Comparison of ENCODE assay signal across 18 cellular contexts in genomic region chr5:36495638-36496010, GRCh38.
"Had no signal": no experiment of that assay in that cellular context is flagged by ENCODE, and none has a peak within 500 bp of the region (broad histone marks: within the 10 kb centered on the region; RNA-seq: fewer than 3 reads in every experiment).

No MANE protein-coding gene starts in this region.

- ATAC-seq: activated CD8-positive, alpha-beta memory T cell treated with anti-CD3 and anti-CD28 coated beads, Interleukin-2, amount 10 ng/mL, durations not matched to agents 7 days and 5 days; activated T-cell treated with anti-CD3 and anti-CD28 coated beads, Interleukin-2, amount 50 U/mL, for 4 hours; left colon had no signal

- H3K4me3 Mint-ChIP-seq: activated CD8-positive, alpha-beta memory T cell treated with anti-CD3 and anti-CD28 coated beads, Interleukin-2, amount 10 ng/mL, durations not matched to agents 7 days and 5 days; activated naive CD8-positive, alpha-beta T cell treated with anti-CD3 and anti-CD28 coated beads for 36 hours; activated T-cell treated with anti-CD3 and anti-CD28 coated beads, Interleukin-2, amount 50 U/mL, for 4 hours; dendritic cell treated with granulocyte-macrophage colony-stimulating factor and Interleukin-4, amounts not matched to agents 40 ng/mL and 50 ng/mL, for 4 days; immature natural killer cell; nephron progenitor cell; stimulated activated naive CD8-positive, alpha-beta T cell treated with anti-CD3 and anti-CD28 coated beads, Interleukin-15, Interleukin-2, amounts not matched to agents 100 ng/mL and 50 ng/mL, for 24 hours; T-helper 2 cell treated with Interferon-gamma antibody and Interleukin-4, amounts not matched to agents 5 μg/mL and 100 μg/mL, for 36 hours had no signal

- H3K4me1 ChIP-seq: ascending aorta, testis had no signal

- DNase-seq: activated CD4-positive, alpha-beta T cell treated with anti-CD3 and anti-CD28 coated beads for 1 hour; activated CD4-positive, alpha-beta T cell treated with anti-CD3 and anti-CD28 coated beads, Interleukin-2, amount 50 U/mL, for 48 hours; activated CD8-positive, alpha-beta memory T cell treated with anti-CD3 and anti-CD28 coated beads, Interleukin-2, amount 10 ng/mL, durations not matched to agents 7 days and 5 days; activated gamma-delta T cell; activated naive CD8-positive, alpha-beta T cell treated with anti-CD3 and anti-CD28 coated beads for 36 hours; activated T-cell treated with anti-CD3 and anti-CD28 coated beads, Interleukin-2, amount 50 U/mL, for 4 hours; glutamatergic neuron; immature natural killer cell; nephron progenitor cell; stimulated activated CD4-positive, alpha-beta T cell treated with anti-CD3 and anti-CD28 coated beads, Interleukin-4, amount 100 ng/mL, for 1 hour; stimulated activated CD8-positive, alpha-beta memory T cell treated with anti-CD3 and anti-CD28 coated beads, Interleukin-4, amount 100 ng/mL, for 48 hours had no signal

- H3K27me3 ChIP-seq: ascending aorta, testis had no signal

- H3K36me3 ChIP-seq: ascending aorta had no signal

- H3K27ac Mint-ChIP-seq: activated CD8-positive, alpha-beta memory T cell treated with anti-CD3 and anti-CD28 coated beads, Interleukin-2, amount 10 ng/mL, durations not matched to agents 7 days and 5 days; activated naive CD8-positive, alpha-beta T cell treated with anti-CD3 and anti-CD28 coated beads for 36 hours; dendritic cell treated with granulocyte-macrophage colony-stimulating factor and Interleukin-4, amounts not matched to agents 40 ng/mL and 50 ng/mL, for 4 days; immature natural killer cell; stimulated activated naive CD8-positive, alpha-beta T cell treated with anti-CD3 and anti-CD28 coated beads, Interleukin-15, Interleukin-2, amounts not matched to agents 100 ng/mL and 50 ng/mL, for 24 hours; T-helper 2 cell treated with Interferon-gamma antibody and Interleukin-4, amounts not matched to agents 5 μg/mL and 100 μg/mL, for 36 hours had no signal

- H3K36me3 Mint-ChIP-seq: activated CD8-positive, alpha-beta memory T cell treated with anti-CD3 and anti-CD28 coated beads, Interleukin-2, amount 10 ng/mL, durations not matched to agents 7 days and 5 days; activated naive CD8-positive, alpha-beta T cell treated with anti-CD3 and anti-CD28 coated beads for 36 hours; immature natural killer cell had no signal

- H3K4me1 Mint-ChIP-seq: activated CD8-positive, alpha-beta memory T cell treated with anti-CD3 and anti-CD28 coated beads, Interleukin-2, amount 10 ng/mL, durations not matched to agents 7 days and 5 days; activated naive CD8-positive, alpha-beta T cell treated with anti-CD3 and anti-CD28 coated beads for 36 hours; immature natural killer cell; nephron progenitor cell had no signal

- H3K9me3 ChIP-seq: ascending aorta, testis had no signal

- H3K9me3 Mint-ChIP-seq: activated naive CD8-positive, alpha-beta T cell treated with anti-CD3 and anti-CD28 coated beads for 36 hours; activated T-cell treated with anti-CD3 and anti-CD28 coated beads, Interleukin-2, amount 50 U/mL, for 4 hours; dendritic cell treated with granulocyte-macrophage colony-stimulating factor and Interleukin-4, amounts not matched to agents 40 ng/mL and 50 ng/mL, for 4 days; immature natural killer cell; nephron progenitor cell; stimulated activated naive CD8-positive, alpha-beta T cell treated with anti-CD3 and anti-CD28 coated beads, Interleukin-15, Interleukin-2, amounts not matched to agents 100 ng/mL and 50 ng/mL, for 24 hours; T-helper 2 cell treated with Interferon-gamma antibody and Interleukin-4, amounts not matched to agents 5 μg/mL and 100 μg/mL, for 36 hours had no signal

- H3K27ac ChIP-seq: ascending aorta, testis had no signal

- H3K4me3 ChIP-seq: ascending aorta, lung, testis had no signal
